ENCODE assay signal across 21 cellular contexts in genomic region chr14:35786856-35787255, GRCh38.
"Had no signal": no experiment of that assay in that cellular context is flagged by ENCODE, and none has a peak within 500 bp of the region (broad histone marks: within the 10 kb centered on the region; RNA-seq: fewer than 3 reads in every experiment).

No MANE protein-coding gene starts in this region.

- H3K27me3 Mint-ChIP-seq: dendritic cell treated with granulocyte-macrophage colony-stimulating factor and Interleukin-4, amounts not matched to agents 40 ng/mL and 50 ng/mL, for 4 days; effector memory CD8-positive, alpha-beta T cell; naive thymus-derived CD4-positive, alpha-beta T cell had no signal

- H3K4me1 ChIP-seq: spleen had no signal

- H3K4me3 ChIP-seq: esophagus muscularis mucosa, gastrocnemius medialis, heart right ventricle, psoas muscle, spleen, tibial artery, upper lobe of left lung, vagina had no signal

- ATAC-seq: effector memory CD8-positive, alpha-beta T cell; gastrocnemius medialis; heart right ventricle; naive thymus-derived CD4-positive, alpha-beta T cell; sciatic nerve had no signal

- H3K4me3 Mint-ChIP-seq: dendritic cell treated with granulocyte-macrophage colony-stimulating factor and Interleukin-4, amounts not matched to agents 40 ng/mL and 50 ng/mL, for 4 days; effector memory CD8-positive, alpha-beta T cell; naive thymus-derived CD4-positive, alpha-beta T cell had no signal

- H3K36me3 ChIP-seq: esophagus muscularis mucosa, gastrocnemius medialis, heart right ventricle, neutrophil, tibial artery, upper lobe of left lung, vagina had no signal

- DNase-seq: effector memory CD8-positive, alpha-beta T cell; gastrocnemius medialis; heart right ventricle; hypothalamus; kidney glomerular epithelial cell; mesendoderm; naive thymus-derived CD4-positive, alpha-beta T cell; psoas muscle; retina; spleen; stimulated activated CD4-positive, alpha-beta T cell treated with anti-CD3 and anti-CD28 coated beads, Interleukin-15, amount 100 ng/mL, for 24 hours; stimulated activated CD4-positive, alpha-beta T cell treated with anti-CD3 and anti-CD28 coated beads, Interleukin-2, amount 100 ng/mL, for 24 hours; stimulated activated naive CD4-positive, alpha-beta T cell treated with Interleukin-2 at 50 U/mL for 16 hours; tibial artery; upper lobe of left lung had no signal

- H3K9me3 Mint-ChIP-seq: effector memory CD8-positive, alpha-beta T cell had no signal

- H3K27ac ChIP-seq: epithelial cell of prostate, esophagus muscularis mucosa, gastrocnemius medialis, neutrophil, psoas muscle, spleen, tibial artery, upper lobe of left lung, vagina had no signal

- H3K27ac Mint-ChIP-seq: dendritic cell treated with granulocyte-macrophage colony-stimulating factor and Interleukin-4, amounts not matched to agents 40 ng/mL and 50 ng/mL, for 4 days had no signal

- H3K9me3 ChIP-seq: esophagus muscularis mucosa, gastrocnemius medialis, neutrophil, psoas muscle, upper lobe of left lung, vagina had no signal

- H3K27me3 ChIP-seq: esophagus muscularis mucosa, gastrocnemius medialis, heart right ventricle, neutrophil, spleen, tibial artery, upper lobe of left lung, vagina had no signal
